Comparison of ENCODE assay signal across 36 cellular contexts in genomic region chr20:45212831-45213230, GRCh38. TPM values are rescaled to one million over a fixed set of nuclear protein-coding genes. Genes with fewer than 3 reads are reported as not detected.
"Had no signal": no experiment of that assay in that cellular context is flagged by ENCODE, and none has a peak within 500 bp of the region (broad histone marks: within the 10 kb centered on the region; RNA-seq: fewer than 3 reads in every experiment).

No MANE protein-coding gene starts in this region.

- H3K4me1 Mint-ChIP-seq: natural killer cell; nephron; neural progenitor cell; stimulated activated memory B cell treated with anti-CD40 and anti-IgM and Interleukin-4, amounts not matched to agents 10 μg/mL and 1 μg/mL and 100 μg/mL, for 72 hours; stimulated activated naive CD8-positive, alpha-beta T cell treated with anti-CD3 and anti-CD28 coated beads, Interleukin-15, amount 100 ng/mL, for 72 hours had no signal

- H3K36me3 Mint-ChIP-seq: natural killer cell; neural progenitor cell; stimulated activated memory B cell treated with anti-CD40 and anti-IgM and Interleukin-4, amounts not matched to agents 10 μg/mL and 1 μg/mL and 100 μg/mL, for 72 hours had no signal

- H3K9me3 ChIP-seq: ovary, psoas muscle, spleen, thoracic aorta, thyroid gland, tibial nerve, upper lobe of left lung, vagina had no signal

- H3K9ac ChIP-seq: neural progenitor cell, parathyroid adenoma had no signal

- H3K79me2 ChIP-seq: parathyroid adenoma had no signal

- H3K4me2 ChIP-seq: neural progenitor cell, smooth muscle cell had no signal

- FAIRE-seq: urothelium cell line had no signal

- H3K27ac Mint-ChIP-seq: natural killer cell; nephron; neural progenitor cell; progenitor cell of endocrine pancreas; stimulated activated memory B cell treated with anti-CD40 and anti-IgM and Interleukin-4, amounts not matched to agents 10 μg/mL and 1 μg/mL and 100 μg/mL, for 72 hours; stimulated activated naive CD8-positive, alpha-beta T cell treated with anti-CD3 and anti-CD28 coated beads, Interleukin-15, amount 100 ng/mL, for 72 hours had no signal

- H2AFZ ChIP-seq: neural progenitor cell, parathyroid adenoma had no signal

- DNase-seq: natural killer cell; occipital lobe; ovary; posterior cingulate gyrus; psoas muscle; right cardiac atrium; spleen; stimulated activated CD4-positive, alpha-beta T cell treated with anti-CD3 and anti-CD28 coated beads, Interleukin-12 subunit alpha, Interleukin-12 subunit beta, amount 100 ng/mL, for 4 hours; stimulated activated CD4-positive, alpha-beta T cell treated with anti-CD3 and anti-CD28 coated beads, Interleukin-1b, Interleukin-23, amount 100 ng/mL, for 48 hours; stimulated activated CD4-positive, alpha-beta T cell treated with anti-CD3 and anti-CD28 coated beads, Interleukin-4, amount 100 ng/mL, for 1 hour; stimulated activated CD4-positive, alpha-beta T cell treated with anti-CD3 and anti-CD28 coated beads, Interleukin-4, amount 100 ng/mL, for 4 hours; stimulated activated CD8-positive, alpha-beta memory T cell treated with anti-CD3 and anti-CD28 coated beads, Interleukin-4, amount 100 ng/mL, for 48 hours; stimulated activated naive CD4-positive, alpha-beta T cell; stimulated activated naive CD8-positive, alpha-beta T cell treated with anti-CD3 and anti-CD28 coated beads, Interleukin-15, amount 100 ng/mL, for 72 hours; stimulated activated naive CD8-positive, alpha-beta T cell treated with anti-CD3 and anti-CD28 coated beads, Interleukin-15, Interleukin-2, amounts not matched to agents 100 U/mL and 50 U/mL, for 24 hours; thyroid gland; trophoblast cell; upper lobe of left lung had no signal

- H3K27me3 ChIP-seq: neural progenitor cell, ovary, thyroid gland, tibial nerve, upper lobe of left lung, vagina had no signal

- H3K4me1 ChIP-seq: neural progenitor cell, parathyroid adenoma, psoas muscle, spleen, thyroid gland, tibial nerve, upper lobe of left lung, vagina had no signal

- H3K9me3 Mint-ChIP-seq: natural killer cell; nephron; neural progenitor cell; stimulated activated memory B cell treated with anti-CD40 and anti-IgM and Interleukin-4, amounts not matched to agents 10 μg/mL and 1 μg/mL and 100 μg/mL, for 72 hours; stimulated activated naive CD8-positive, alpha-beta T cell treated with anti-CD3 and anti-CD28 coated beads, Interleukin-15, amount 100 ng/mL, for 72 hours had no signal

- H3K36me3 ChIP-seq: neural progenitor cell, ovary, spleen, thoracic aorta, thyroid gland, tibial nerve, upper lobe of left lung, vagina had no signal

- H3K4me3 Mint-ChIP-seq: natural killer cell; nephron; neural progenitor cell; stimulated activated memory B cell treated with anti-CD40 and anti-IgM and Interleukin-4, amounts not matched to agents 10 μg/mL and 1 μg/mL and 100 μg/mL, for 72 hours; stimulated activated naive CD8-positive, alpha-beta T cell treated with anti-CD3 and anti-CD28 coated beads, Interleukin-15, amount 100 ng/mL, for 72 hours had no signal

- H3K27ac ChIP-seq: neural progenitor cell, ovary, parathyroid adenoma, psoas muscle, skin epidermis, spleen, thoracic aorta, thyroid gland, tibial nerve, upper lobe of left lung, vagina had no signal

- H3K4me3 ChIP-seq: neural progenitor cell, ovary, psoas muscle, skin epidermis, smooth muscle cell, spleen, thoracic aorta, thyroid gland, tibial nerve, upper lobe of left lung, vagina had no signal

- ATAC-seq: natural killer cell; psoas muscle; right cardiac atrium; sciatic nerve; stimulated activated memory B cell treated with anti-CD40 and anti-IgM and Interleukin-4, amounts not matched to agents 10 μg/mL and 1 μg/mL and 100 μg/mL, for 72 hours; stimulated activated naive CD8-positive, alpha-beta T cell treated with anti-CD3 and anti-CD28 coated beads, Interleukin-15, amount 100 ng/mL, for 72 hours; stimulated activated naive CD8-positive, alpha-beta T cell treated with anti-CD3 and anti-CD28 coated beads, Interleukin-15, Interleukin-2, amounts not matched to agents 100 U/mL and 50 U/mL, for 24 hours had no signal

RNA-seq across cellular contexts. Expression of gene SEMG1, which starts 6.0 kb away (rescaled TPM):
- total RNA-seq: natural killer cell, occipital lobe, osteoblast, ovary, progenitor cell of endocrine pancreas, psoas muscle, renal cortical epithelial cell, right cardiac atrium, sciatic nerve, smooth muscle cell, subcutaneous adipose tissue, temporal lobe, thoracic aorta, thyroid gland, tibial nerve, upper lobe of left lung, ureter, vagina had no signal
- polyA plus RNA-seq: neural cell, ovary, psoas muscle, right cardiac atrium, smooth muscle cell, spleen had no signal

RNA-seq across cellular contexts. Expression of gene SEMG2, which starts 8.3 kb away (rescaled TPM):
- total RNA-seq: natural killer cell, occipital lobe, osteoblast, ovary, progenitor cell of endocrine pancreas, psoas muscle, renal cortical epithelial cell, right cardiac atrium, sciatic nerve, smooth muscle cell, spleen, subcutaneous adipose tissue, temporal lobe, thoracic aorta, thyroid gland, tibial nerve, upper lobe of left lung, ureter, vagina had no signal
- polyA plus RNA-seq: neural cell, ovary, psoas muscle, right cardiac atrium, smooth muscle cell, spleen had no signal

RNA-seq across cellular contexts. Expression of gene PI3, which starts 38.1 kb away (rescaled TPM):
- total RNA-seq: occipital lobe, osteoblast, progenitor cell of endocrine pancreas, right cardiac atrium, smooth muscle cell, subcutaneous adipose tissue, temporal lobe, thoracic aorta, thyroid gland, tibial nerve had no signal
- polyA plus RNA-seq: right cardiac atrium, smooth muscle cell had no signal

RNA-seq across cellular contexts. Expression of gene SLPI, which starts 41.5 kb away (rescaled TPM):
- total RNA-seq: occipital lobe, progenitor cell of endocrine pancreas, temporal lobe had no signal
- polyA plus RNA-seq: neural cell had no signal
